In genomic region chr11:64341429-64341828, GRCh38 we compare ENCODE assay signal across 12 cellular contexts. TPM values are rescaled to one million over a fixed set of nuclear protein-coding genes. Genes with fewer than 3 reads are reported as not detected.
DNase-seq lines count a peak whose midpoint lies in the region; ATAC-seq and TF ChIP-seq lines count a peak whose summit lies in the region.
"Had no signal": no experiment of that assay in that cellular context is flagged by ENCODE, and none has a peak within 500 bp of the region (broad histone marks: within the 10 kb centered on the region; RNA-seq: fewer than 3 reads in every experiment).

No MANE protein-coding gene starts in this region.

- TF ChIP-seq CTCF in HL-60 (IDR thresholded peaks at IDR 0.05; ENCODE audit: insufficient read depth, low read length) (no peak), mesothelial cell of epicardium (IDR thresholded peaks at IDR 0.05; ENCODE audit: unreplicated experiment) (no peak), lower leg skin (IDR thresholded peaks at IDR 0.05) (no peak)

- no peaks in the 10 kb centered on the region; a peak in 2 of 22 replicates for H3K36me3 ChIP-seq in BLaER1 treated with 17β-estradiol and CSF1 and Interleukin-3, amounts not matched to agents 10 nM and 100 nM
- H3K36me3 ChIP-seq: right lobe of liver had no signal

- no peaks in the 10 kb centered on the region for H3K27me3 ChIP-seq in BLaER1 treated with 17β-estradiol and CSF1 and Interleukin-3, amounts not matched to agents 10 nM and 100 nM
- H3K27me3 ChIP-seq in HL-60 (ENCODE audit: insufficient read depth, poor library complexity, severe bottlenecking) = no peaks in the 10 kb centered on the region
- H3K27me3 ChIP-seq: right lobe of liver had no signal

- peaks cover 14% of the 10 kb centered on the region for H3K36me3 Mint-ChIP-seq in activated naive CD8-positive, alpha-beta T cell treated with anti-CD3 and anti-CD28 coated beads for 36 hours
- no peaks in the 10 kb centered on the region for H3K36me3 Mint-ChIP-seq in mesothelial cell of epicardium

- H3K4me2 ChIP-seq in BLaER1 treated with 17β-estradiol and CSF1 and Interleukin-3, amounts not matched to agents 10 nM and 100 nM = peak overlapping the region; percentile 74 to 95 (median 90)

- intact Hi-C loops in lower leg skin (cut with DNase I; ENCODE audit: low total_unique reads) = no loop called here

- peak overlapping the region in 8 of 11 experiments; percentile 63 to 83 (median 76); a peak in 12 of 22 replicates for H3K9ac ChIP-seq in BLaER1 treated with 17β-estradiol and CSF1 and Interleukin-3, amounts not matched to agents 10 nM and 100 nM

- ATAC-seq in GM21381 (IDR thresholded peaks at IDR 0.05; ENCODE audit: unreplicated experiment) = no peak

- DNase-seq in HL-60 (ENCODE audit: low read depth in 1 of 2, low spot score in 1 of 2) = no peak
- no peak for DNase-seq in activated naive CD8-positive, alpha-beta T cell treated with anti-CD3 and anti-CD28 coated beads for 36 hours
- DNase-seq in mesothelial cell of epicardium (ENCODE audit: low spot score in 2 of 2, unreplicated experiment in 2 of 2) = no peak
- DNase-seq in NCI-H2171 treated with DMSO at 0.1 percent for 48 hours (lab: John Stamatoyannopoulos, UW) = no peak
- DNase-seq in NCI-H1105 (lab: John Stamatoyannopoulos, UW) = no peak
- no peak for DNase-seq in lower leg skin (ENCODE audit: low spot score in 2 of 2)
- DNase-seq: activated gamma-delta T cell, HCEC 1CT, trophoblast cell had no signal

- no peaks in the 10 kb centered on the region for H3K9me3 Mint-ChIP-seq in activated naive CD8-positive, alpha-beta T cell treated with anti-CD3 and anti-CD28 coated beads for 36 hours
- H3K9me3 Mint-ChIP-seq in mesothelial cell of epicardium = no peaks in the 10 kb centered on the region

- H3K27ac ChIP-seq in BLaER1 treated with 17β-estradiol and CSF1 and Interleukin-3, amounts not matched to agents 10 nM and 100 nM = peak overlapping the region in 8 of 11 experiments; percentile 70 to 93 (median 86); a peak in 14 of 22 replicates
- H3K27ac ChIP-seq in HL-60 (replicated peaks) = peak overlapping the region; percentile 88

- no peak overlapping the region for H3K27ac Mint-ChIP-seq in activated naive CD8-positive, alpha-beta T cell treated with anti-CD3 and anti-CD28 coated beads for 36 hours
- H3K27ac Mint-ChIP-seq in mesothelial cell of epicardium = no peak overlapping the region

- 86 to 89% methylated on average over 15 to 17 of the region's 21 CpGs for WGBS in lower leg skin, 2 donors

- peaks cover 25% of the 10 kb centered on the region for H3K4me1 Mint-ChIP-seq in activated naive CD8-positive, alpha-beta T cell treated with anti-CD3 and anti-CD28 coated beads for 36 hours
- H3K4me1 Mint-ChIP-seq in mesothelial cell of epicardium = peaks cover 13% of the 10 kb centered on the region

- H3K4me3 Mint-ChIP-seq in activated naive CD8-positive, alpha-beta T cell treated with anti-CD3 and anti-CD28 coated beads for 36 hours = peak overlapping the region; percentile 92
- H3K4me3 Mint-ChIP-seq in mesothelial cell of epicardium = peak overlapping the region; percentile 63

- TF ChIP-seq POLR2A in lower leg skin (IDR thresholded peaks at IDR 0.05) = no peak

- no peaks in the 10 kb centered on the region; a peak in 1 of 22 replicates for H4K20me1 ChIP-seq in BLaER1 treated with 17β-estradiol and CSF1 and Interleukin-3, amounts not matched to agents 10 nM and 100 nM

- H3K9me3 ChIP-seq in BLaER1 treated with 17β-estradiol and CSF1 and Interleukin-3, amounts not matched to agents 10 nM and 100 nM (replicated peaks in 1 of 11) = no peaks in the 10 kb centered on the region
- H3K9me3 ChIP-seq: right lobe of liver had no signal

- H3K27me3 Mint-ChIP-seq in activated naive CD8-positive, alpha-beta T cell treated with anti-CD3 and anti-CD28 coated beads for 36 hours = no peaks in the 10 kb centered on the region
- H3K27me3 Mint-ChIP-seq in mesothelial cell of epicardium (ENCODE audit: low read depth) = peaks cover 3% of the 10 kb centered on the region

- peak overlapping the region in 6 of 10 experiments; percentile 48 to 65 (median 54); a peak in 7 of 20 replicates for H3K4me3 ChIP-seq in BLaER1 treated with 17β-estradiol and CSF1 and Interleukin-3, amounts not matched to agents 10 nM and 100 nM
- H3K4me3 ChIP-seq in HL-60 (replicated peaks; ENCODE audit: insufficient read depth, low read length) = peak overlapping the region; percentile 47
- H3K4me3 ChIP-seq in lower leg skin (ENCODE audit: low read depth, poor library complexity, severe bottlenecking) = no peak overlapping the region

- peaks cover 39 to 94% (median 81%) of the 10 kb centered on the region in 10 experiments for H3K4me1 ChIP-seq in BLaER1 treated with 17β-estradiol and CSF1 and Interleukin-3, amounts not matched to agents 10 nM and 100 nM

RNA-seq across cellular contexts. Expression of gene CCDC88B, which starts 1.4 kb away (rescaled TPM):
- total RNA-seq in activated naive CD8-positive, alpha-beta T cell treated with anti-CD3 and anti-CD28 coated beads for 36 hours = 10 to 100 TPM; 73.5 to 74.5 TPM
- total RNA-seq in mesothelial cell of epicardium = 10.1 to 12.0 TPM (median 11.5 TPM) in 3 replicates
- 1 to 10 TPM; 2.6 to 9.5 (median 4.8) TPM for total RNA-seq in lower leg skin

RNA-seq across cellular contexts. Expression of gene RPS6KA4, which starts 17.5 kb away (rescaled TPM):
- total RNA-seq in activated naive CD8-positive, alpha-beta T cell treated with anti-CD3 and anti-CD28 coated beads for 36 hours = 10 to 100 TPM; 20.3 to 24.5 TPM
- 27.6 to 30.1 TPM (median 30.1 TPM) in 3 replicates for total RNA-seq in mesothelial cell of epicardium
- total RNA-seq in lower leg skin = 10 to 100 TPM; 39.4 to 77.4 (median 49.2) TPM

RNA-seq across cellular contexts. Expression of gene PRDX5, which starts 23.5 kb away (rescaled TPM):
- 100 to 1,000 TPM; 111 to 116 TPM for total RNA-seq in activated naive CD8-positive, alpha-beta T cell treated with anti-CD3 and anti-CD28 coated beads for 36 hours
- total RNA-seq in mesothelial cell of epicardium (134 to 139 TPM (median 139 TPM) in 3 replicates), lower leg skin (100 to 1,000 TPM; 170 to 284 (median 215) TPM)

RNA-seq across cellular contexts. Expression of gene TRMT112, which starts 24.1 kb away (rescaled TPM):
- total RNA-seq in activated naive CD8-positive, alpha-beta T cell treated with anti-CD3 and anti-CD28 coated beads for 36 hours = 100 to 1,000 TPM; 235 to 248 TPM
- total RNA-seq in mesothelial cell of epicardium = 178 to 201 TPM (median 184 TPM) in 3 replicates
- 100 to 1,000 TPM; 199 to 356 (median 255) TPM for total RNA-seq in lower leg skin

RNA-seq across cellular contexts. Expression of gene ESRRA, which starts 36.1 kb away (rescaled TPM):
- total RNA-seq in activated naive CD8-positive, alpha-beta T cell treated with anti-CD3 and anti-CD28 coated beads for 36 hours = 10 to 100 TPM; 46.5 to 46.9 TPM
- total RNA-seq in mesothelial cell of epicardium (23.2 to 26.6 TPM (median 26.4 TPM) in 3 replicates), lower leg skin (100 to 1,000 TPM in 2 of 4 donors, 10 to 100 TPM in 2; 49.2 to 108 (median 79.3) TPM)
